1 cellular context compared by ENCODE assay signal in genomic region chr18:7568426-7568825, GRCh38.
TF ChIP-seq lines count a peak whose summit lies in the region.

No MANE protein-coding gene starts in this region.

TF ChIP-seq in HepG2, 621 proteins besides CTCF, POLR2A, EP300 and RAD21 (continued from another document and continues in another):
- TF ChIP-seq SKIL (CRISPR knock-in tag; IDR thresholded peaks at IDR 0.05; ENCODE audit: borderline replicate concordance): 0 out of 2 replicates have a peak, but pooled peaks have one; percentile 17
- TF ChIP-seq BHLHE40 (IDR thresholded peaks at IDR 0.05; ENCODE audit: low read length): no peak
- peak; percentile 39 for TF ChIP-seq YEATS4 (CRISPR knock-in tag; IDR thresholded peaks at IDR 0.05; ENCODE audit: borderline replicate concordance)
- peak; percentile 15; the same call in 1 of the 2 replicates for TF ChIP-seq MAZ (IDR thresholded peaks at IDR 0.05; ENCODE audit: borderline replicate concordance, low read depth, low read length)
- no peak; the same call in none of the 2 replicates for TF ChIP-seq MAZ (CRISPR knock-in tag; IDR thresholded peaks at IDR 0.05; ENCODE audit: low read depth)
- no peak for TF ChIP-seq ZNF329 (CRISPR knock-in tag; IDR thresholded peaks at IDR 0.05; ENCODE audit: low read depth)
- peak; percentile 85 for TF ChIP-seq ZBTB43 (CRISPR knock-in tag; conservative IDR thresholded peaks at IDR 0.05)
- no peak for TF ChIP-seq ZNF407 (CRISPR knock-in tag; IDR thresholded peaks at IDR 0.05; ENCODE audit: not compliant biosample characterization)
- no peak for TF ChIP-seq SAFB2 (CRISPR knock-in tag; IDR thresholded peaks at IDR 0.05; ENCODE audit: borderline replicate concordance, low read depth)
- TF ChIP-seq CCAR2 (optimal IDR thresholded peaks at IDR 0.05; ENCODE audit: low read depth, low read length): no peak
- TF ChIP-seq ZNF263 (CRISPR knock-in tag; IDR thresholded peaks at IDR 0.05): no peak
- 0 out of 2 replicates have a peak, but pooled peaks have one; percentile 19 for TF ChIP-seq HDAC2 (CRISPR knock-in tag; IDR thresholded peaks at IDR 0.05)
- no peak for TF ChIP-seq ZNF737 (CRISPR knock-in tag; IDR thresholded peaks at IDR 0.05; ENCODE audit: borderline replicate concordance)
- no peak for TF ChIP-seq KMT2B (CRISPR knock-in tag; IDR thresholded peaks at IDR 0.05)
- TF ChIP-seq ZBTB38 (CRISPR knock-in tag; IDR thresholded peaks at IDR 0.05): no peak
- TF ChIP-seq, protein P1, sequence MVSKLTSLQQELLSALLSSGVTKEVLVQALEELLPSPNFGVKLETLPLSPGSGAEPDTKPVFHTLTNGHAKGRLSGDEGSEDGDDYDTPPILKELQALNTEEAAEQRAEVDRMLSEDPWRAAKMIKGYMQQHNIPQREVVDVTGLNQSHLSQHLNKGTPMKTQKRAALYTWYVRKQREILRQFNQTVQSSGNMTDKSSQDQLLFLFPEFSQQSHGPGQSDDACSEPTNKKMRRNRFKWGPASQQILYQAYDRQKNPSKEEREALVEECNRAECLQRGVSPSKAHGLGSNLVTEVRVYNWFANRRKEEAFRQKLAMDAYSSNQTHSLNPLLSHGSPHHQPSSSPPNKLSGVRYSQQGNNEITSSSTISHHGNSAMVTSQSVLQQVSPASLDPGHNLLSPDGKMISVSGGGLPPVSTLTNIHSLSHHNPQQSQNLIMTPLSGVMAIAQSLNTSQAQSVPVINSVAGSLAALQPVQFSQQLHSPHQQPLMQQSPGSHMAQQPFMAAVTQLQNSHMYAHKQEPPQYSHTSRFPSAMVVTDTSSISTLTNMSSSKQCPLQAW (CRISPR knock-in tag; IDR thresholded peaks at IDR 0.05): 0 out of 2 replicates have a peak, but pooled peaks have one; percentile 29
- TF ChIP-seq DMTF1 (CRISPR knock-in tag; IDR thresholded peaks at IDR 0.05): no peak
- 0 out of 2 replicates have a peak, but pooled peaks have one; percentile 20 for TF ChIP-seq FOXO1 (CRISPR knock-in tag; IDR thresholded peaks at IDR 0.05)
- TF ChIP-seq TRIM24 (CRISPR knock-in tag; IDR thresholded peaks at IDR 0.05): no peak
- no peak for TF ChIP-seq CREB1 (IDR thresholded peaks at IDR 0.05)
- TF ChIP-seq CREB1 (CRISPR knock-in tag; IDR thresholded peaks at IDR 0.05): no peak
- TF ChIP-seq, protein P2, sequence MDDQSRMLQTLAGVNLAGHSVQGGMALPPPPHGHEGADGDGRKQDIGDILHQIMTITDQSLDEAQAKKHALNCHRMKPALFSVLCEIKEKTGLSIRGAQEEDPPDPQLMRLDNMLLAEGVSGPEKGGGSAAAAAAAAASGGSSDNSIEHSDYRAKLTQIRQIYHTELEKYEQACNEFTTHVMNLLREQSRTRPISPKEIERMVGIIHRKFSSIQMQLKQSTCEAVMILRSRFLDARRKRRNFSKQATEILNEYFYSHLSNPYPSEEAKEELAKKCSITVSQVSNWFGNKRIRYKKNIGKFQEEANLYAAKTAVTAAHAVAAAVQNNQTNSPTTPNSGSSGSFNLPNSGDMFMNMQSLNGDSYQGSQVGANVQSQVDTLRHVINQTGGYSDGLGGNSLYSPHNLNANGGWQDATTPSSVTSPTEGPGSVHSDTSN (CRISPR knock-in tag; IDR thresholded peaks at IDR 0.05; ENCODE audit: borderline replicate concordance): no peak
- TF ChIP-seq HMGA1 (CRISPR knock-in tag; conservative IDR thresholded peaks at IDR 0.05): no peak
- TF ChIP-seq RBFOX2 (IDR thresholded peaks at IDR 0.05; ENCODE audit: low read depth, low read length): peak; percentile 44
- 0 out of 2 replicates have a peak, but pooled peaks have one; percentile 37 for TF ChIP-seq HOXA3 (CRISPR knock-in tag; IDR thresholded peaks at IDR 0.05)
- no peak for TF ChIP-seq XBP1 (CRISPR knock-in tag; IDR thresholded peaks at IDR 0.05)
- peak; percentile 53; the same call in 1 of the 2 replicates for TF ChIP-seq ISL2 (CRISPR knock-in tag; IDR thresholded peaks at IDR 0.05)
- TF ChIP-seq, protein P3, sequence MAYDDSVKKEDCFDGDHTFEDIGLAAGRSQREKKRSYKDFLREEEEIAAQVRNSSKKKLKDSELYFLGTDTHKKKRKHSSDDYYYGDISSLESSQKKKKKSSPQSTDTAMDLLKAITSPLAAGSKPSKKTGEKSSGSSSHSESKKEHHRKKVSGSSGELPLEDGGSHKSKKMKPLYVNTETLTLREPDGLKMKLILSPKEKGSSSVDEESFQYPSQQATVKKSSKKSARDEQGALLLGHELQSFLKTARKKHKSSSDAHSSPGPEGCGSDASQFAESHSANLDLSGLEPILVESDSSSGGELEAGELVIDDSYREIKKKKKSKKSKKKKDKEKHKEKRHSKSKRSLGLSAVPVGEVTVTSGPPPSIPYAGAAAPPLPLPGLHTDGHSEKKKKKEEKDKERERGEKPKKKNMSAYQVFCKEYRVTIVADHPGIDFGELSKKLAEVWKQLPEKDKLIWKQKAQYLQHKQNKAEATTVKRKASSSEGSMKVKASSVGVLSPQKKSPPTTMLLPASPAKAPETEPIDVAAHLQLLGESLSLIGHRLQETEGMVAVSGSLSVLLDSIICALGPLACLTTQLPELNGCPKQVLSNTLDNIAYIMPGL (CRISPR knock-in tag; IDR thresholded peaks at IDR 0.05; ENCODE audit: borderline replicate concordance in 1 of 2, low read depth in 1 of 2): peak; percentile 67 to 85
- no peak for TF ChIP-seq ZNF235 (CRISPR knock-in tag; IDR thresholded peaks at IDR 0.05; ENCODE audit: borderline replicate concordance)
- peak; percentile 15; the same call in 1 of the 2 replicates for TF ChIP-seq ZMYM4 (CRISPR knock-in tag; IDR thresholded peaks at IDR 0.05)
- TF ChIP-seq, protein P4, sequence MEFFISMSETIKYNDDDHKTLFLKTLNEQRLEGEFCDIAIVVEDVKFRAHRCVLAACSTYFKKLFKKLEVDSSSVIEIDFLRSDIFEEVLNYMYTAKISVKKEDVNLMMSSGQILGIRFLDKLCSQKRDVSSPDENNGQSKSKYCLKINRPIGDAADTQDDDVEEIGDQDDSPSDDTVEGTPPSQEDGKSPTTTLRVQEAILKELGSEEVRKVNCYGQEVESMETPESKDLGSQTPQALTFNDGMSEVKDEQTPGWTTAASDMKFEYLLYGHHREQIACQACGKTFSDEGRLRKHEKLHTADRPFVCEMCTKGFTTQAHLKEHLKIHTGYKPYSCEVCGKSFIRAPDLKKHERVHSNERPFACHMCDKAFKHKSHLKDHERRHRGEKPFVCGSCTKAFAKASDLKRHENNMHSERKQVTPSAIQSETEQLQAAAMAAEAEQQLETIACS (CRISPR knock-in tag; IDR thresholded peaks at IDR 0.05): peak; percentile 58; the same call in 1 of the 2 replicates
- peak; percentile 62; the same call in 1 of the 2 replicates for TF ChIP-seq MYC (CRISPR knock-in tag; IDR thresholded peaks at IDR 0.05; ENCODE audit: borderline replicate concordance)
- TF ChIP-seq, protein P5, sequence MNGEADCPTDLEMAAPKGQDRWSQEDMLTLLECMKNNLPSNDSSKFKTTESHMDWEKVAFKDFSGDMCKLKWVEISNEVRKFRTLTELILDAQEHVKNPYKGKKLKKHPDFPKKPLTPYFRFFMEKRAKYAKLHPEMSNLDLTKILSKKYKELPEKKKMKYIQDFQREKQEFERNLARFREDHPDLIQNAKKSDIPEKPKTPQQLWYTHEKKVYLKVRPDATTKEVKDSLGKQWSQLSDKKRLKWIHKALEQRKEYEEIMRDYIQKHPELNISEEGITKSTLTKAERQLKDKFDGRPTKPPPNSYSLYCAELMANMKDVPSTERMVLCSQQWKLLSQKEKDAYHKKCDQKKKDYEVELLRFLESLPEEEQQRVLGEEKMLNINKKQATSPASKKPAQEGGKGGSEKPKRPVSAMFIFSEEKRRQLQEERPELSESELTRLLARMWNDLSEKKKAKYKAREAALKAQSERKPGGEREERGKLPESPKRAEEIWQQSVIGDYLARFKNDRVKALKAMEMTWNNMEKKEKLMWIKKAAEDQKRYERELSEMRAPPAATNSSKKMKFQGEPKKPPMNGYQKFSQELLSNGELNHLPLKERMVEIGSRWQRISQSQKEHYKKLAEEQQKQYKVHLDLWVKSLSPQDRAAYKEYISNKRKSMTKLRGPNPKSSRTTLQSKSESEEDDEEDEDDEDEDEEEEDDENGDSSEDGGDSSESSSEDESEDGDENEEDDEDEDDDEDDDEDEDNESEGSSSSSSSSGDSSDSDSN (CRISPR knock-in tag; IDR thresholded peaks at IDR 0.05): peak; percentile 84
- TF ChIP-seq ZNF430 (CRISPR knock-in tag; IDR thresholded peaks at IDR 0.05): no peak
- no peak for TF ChIP-seq RAD51 (IDR thresholded peaks at IDR 0.05; ENCODE audit: borderline replicate concordance)
- peak; percentile 37; the same call in 1 of the 2 replicates for TF ChIP-seq POGZ (CRISPR knock-in tag; IDR thresholded peaks at IDR 0.05)
